20 cellular contexts compared by ENCODE assay signal in genomic region chr5:56791396-56791795, GRCh38. TPM values are rescaled to one million over a fixed set of nuclear protein-coding genes. Genes with fewer than 3 reads are reported as not detected.
DNase-seq lines count a peak whose midpoint lies in the region; ATAC-seq and TF ChIP-seq lines count a peak whose summit lies in the region.
"Had no signal": no experiment of that assay in that cellular context is flagged by ENCODE, and none has a peak within 500 bp of the region (broad histone marks: within the 10 kb centered on the region; RNA-seq: fewer than 3 reads in every experiment).

No MANE protein-coding gene starts in this region.

- TF ChIP-seq CTCF in endothelial cell (IDR thresholded peaks at IDR 0.05; ENCODE audit: unreplicated experiment): no peak

- peaks cover 2% of the 10 kb centered on the region for H3K27me3 Mint-ChIP-seq in activated T-cell treated with anti-CD3 and anti-CD28 coated beads, Interleukin-2, amount 50 U/mL, for 4 hours (ENCODE audit: low read depth)
- no peaks in the 10 kb centered on the region for H3K27me3 Mint-ChIP-seq in stimulated activated memory B cell treated with anti-CD40 and anti-IgM and Interleukin-4, amounts not matched to agents 10 μg/mL and 1 μg/mL and 100 μg/mL, for 72 hours
- no peaks in the 10 kb centered on the region for H3K27me3 Mint-ChIP-seq in endothelial cell (ENCODE audit: unreplicated experiment)
- H3K27me3 Mint-ChIP-seq: brain had no signal

- no peaks in the 10 kb centered on the region for H3K36me3 Mint-ChIP-seq in activated T-cell treated with anti-CD3 and anti-CD28 coated beads, Interleukin-2, amount 50 U/mL, for 4 hours (ENCODE audit: insufficient read depth)
- H3K36me3 Mint-ChIP-seq in stimulated activated memory B cell treated with anti-CD40 and anti-IgM and Interleukin-4, amounts not matched to agents 10 μg/mL and 1 μg/mL and 100 μg/mL, for 72 hours: no peaks in the 10 kb centered on the region
- H3K36me3 Mint-ChIP-seq in endothelial cell (ENCODE audit: low read depth, unreplicated experiment): no peaks in the 10 kb centered on the region
- H3K36me3 Mint-ChIP-seq: brain; CD8-positive, alpha-beta T cell had no signal

- H3K4me3 Mint-ChIP-seq in activated T-cell treated with anti-CD3 and anti-CD28 coated beads, Interleukin-2, amount 50 U/mL, for 4 hours: no peak overlapping the region
- H3K4me3 Mint-ChIP-seq in stimulated activated memory B cell treated with anti-CD40 and anti-IgM and Interleukin-4, amounts not matched to agents 10 μg/mL and 1 μg/mL and 100 μg/mL, for 72 hours: no peak overlapping the region
- H3K4me3 Mint-ChIP-seq in endothelial cell (ENCODE audit: unreplicated experiment): no peak overlapping the region
- H3K4me3 Mint-ChIP-seq: brain; CD8-positive, alpha-beta T cell; H9; immature natural killer cell; nephron had no signal

- DNase-seq in activated T-cell treated with anti-CD3 and anti-CD28 coated beads, Interleukin-2, amount 50 U/mL, for 4 hours: no peak
- no peak for DNase-seq in activated T-cell treated with anti-CD3 and anti-CD28 coated beads for 4 hours
- DNase-seq in GM03348 (ENCODE audit: low spot score): no peak
- DNase-seq in dermis blood vessel endothelial cell: no peak
- DNase-seq in endothelial cell (ENCODE audit: low spot score): no peak
- DNase-seq: activated naive CD4-positive, alpha-beta T cell; CD8-positive, alpha-beta T cell; H9; immature natural killer cell; MG63; NCI-H187 treated with DMSO at 0.1 percent for 48 hours; NCI-H510A treated with DMSO at 0.1 percent for 48 hours; stomach had no signal

- H3K9me3 Mint-ChIP-seq in activated T-cell treated with anti-CD3 and anti-CD28 coated beads, Interleukin-2, amount 50 U/mL, for 4 hours: no peaks in the 10 kb centered on the region
- H3K9me3 Mint-ChIP-seq in stimulated activated memory B cell treated with anti-CD40 and anti-IgM and Interleukin-4, amounts not matched to agents 10 μg/mL and 1 μg/mL and 100 μg/mL, for 72 hours: peaks cover 2% of the 10 kb centered on the region
- no peaks in the 10 kb centered on the region for H3K9me3 Mint-ChIP-seq in endothelial cell (ENCODE audit: unreplicated experiment)
- H3K9me3 Mint-ChIP-seq: brain; CD8-positive, alpha-beta T cell; H9; nephron had no signal

- peak; percentile 82 for ATAC-seq in activated T-cell treated with anti-CD3 and anti-CD28 coated beads, Interleukin-2, amount 50 U/mL, for 4 hours
- ATAC-seq in GM21526 (IDR thresholded peaks at IDR 0.05; ENCODE audit: low FRiP score, unreplicated experiment): peak; percentile 91
- ATAC-seq in HG03025 (IDR thresholded peaks at IDR 0.05; ENCODE audit: low FRiP score, unreplicated experiment): peak; percentile 86
- peak; percentile 62 for ATAC-seq in stimulated activated memory B cell treated with anti-CD40 and anti-IgM and Interleukin-4, amounts not matched to agents 10 μg/mL and 1 μg/mL and 100 μg/mL, for 72 hours
- ATAC-seq: A549; CD8-positive, alpha-beta T cell; esophagus mucosa had no signal

- H3K4me1 Mint-ChIP-seq in activated T-cell treated with anti-CD3 and anti-CD28 coated beads, Interleukin-2, amount 50 U/mL, for 4 hours (ENCODE audit: low read depth): peaks cover 5% of the 10 kb centered on the region
- no peaks in the 10 kb centered on the region for H3K4me1 Mint-ChIP-seq in stimulated activated memory B cell treated with anti-CD40 and anti-IgM and Interleukin-4, amounts not matched to agents 10 μg/mL and 1 μg/mL and 100 μg/mL, for 72 hours
- no peaks in the 10 kb centered on the region for H3K4me1 Mint-ChIP-seq in endothelial cell (ENCODE audit: unreplicated experiment)
- H3K4me1 Mint-ChIP-seq: brain, H9, immature natural killer cell, nephron had no signal

- peak overlapping the region; percentile 37 for H3K27ac Mint-ChIP-seq in stimulated activated memory B cell treated with anti-CD40 and anti-IgM and Interleukin-4, amounts not matched to agents 10 μg/mL and 1 μg/mL and 100 μg/mL, for 72 hours
- H3K27ac Mint-ChIP-seq in endothelial cell (ENCODE audit: unreplicated experiment): no peak overlapping the region
- H3K27ac Mint-ChIP-seq: brain; CD8-positive, alpha-beta T cell; H9; immature natural killer cell; nephron had no signal

RNA-seq across cellular contexts. Expression of gene MAP3K1, which starts 24.0 kb away (rescaled TPM):
- 10 to 100 TPM; 18.2 to 19.1 (median 18.6) TPM for total RNA-seq in activated T-cell treated with anti-CD3 and anti-CD28 coated beads, Interleukin-2, amount 50 U/mL, for 4 hours
- 50.5 and 55.1 TPM in 2 replicates for total RNA-seq in dermis blood vessel endothelial cell
- 27.5 TPM for total RNA-seq in endothelial cell (ENCODE audit: unreplicated experiment)
